ENCODE assay signal across 22 cellular contexts in the genomic region with DNA sequence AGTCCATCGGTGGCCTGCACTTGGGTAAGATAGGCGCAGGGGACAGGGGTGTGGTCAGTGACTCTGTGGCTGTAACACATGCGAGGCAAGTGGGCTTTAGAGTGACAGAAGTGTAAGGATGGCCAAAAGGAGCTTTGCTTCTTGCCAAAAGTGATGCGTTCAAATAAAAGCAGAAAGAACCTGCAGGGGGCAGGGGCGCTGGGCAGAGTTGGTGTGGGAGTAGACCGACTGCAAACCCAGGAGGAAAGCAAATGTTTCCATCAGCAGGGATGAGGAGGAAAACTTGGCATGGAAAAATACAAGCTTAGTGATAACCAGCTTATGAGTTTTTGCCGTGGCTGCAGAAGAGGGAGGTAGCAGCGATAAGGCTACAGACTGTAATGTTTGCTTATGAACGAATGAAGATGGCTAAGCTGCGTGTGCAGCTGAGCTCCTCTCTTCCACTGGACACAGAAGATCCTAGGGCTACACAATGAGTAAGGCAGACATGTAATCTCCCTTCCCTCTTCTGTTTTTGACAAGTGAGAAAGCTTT.
"Had no signal": no experiment of that assay in that cellular context is flagged by ENCODE, and none has a peak within 500 bp of the region (broad histone marks: within the 10 kb centered on the region; RNA-seq: fewer than 3 reads in every experiment).

No MANE protein-coding gene starts in this region.

- H3K9me3 ChIP-seq: colonic mucosa, esophagus squamous epithelium, gastroesophageal sphincter, heart left ventricle, lower lobe of right lung, prostate gland, spleen, tibial artery had no signal

- DNase-seq: activated CD4-positive, alpha-beta T cell treated with anti-CD3 and anti-CD28 coated beads for 4 hours; activated CD4-positive, alpha-beta T cell treated with anti-CD3 and anti-CD28 coated beads, Interleukin-2, amount 50 U/mL, for 48 hours; activated CD4-positive, CD25-positive, alpha-beta regulatory T cell; activated naive CD4-positive, alpha-beta T cell treated with Interleukin-2 at 50 U/mL for 16 hours; activated naive CD8-positive, alpha-beta T cell treated with anti-CD3 and anti-CD28 coated beads for 36 hours; activated T-cell treated with anti-CD3 and anti-CD28 coated beads, Interleukin-2, amount 50 U/mL, for 48 hours; amniotic stem cell; colonic mucosa; esophagus squamous epithelium; lower lobe of right lung; mesendoderm; naive B cell; spleen; stimulated activated CD4-positive, alpha-beta T cell treated with anti-CD3 and anti-CD28 coated beads, Interleukin-4, amount 100 ng/mL, for 4 hours; stimulated activated naive CD8-positive, alpha-beta T cell treated with anti-CD3 and anti-CD28 coated beads, Interleukin-15, Interleukin-2, amounts not matched to agents 100 U/mL and 50 U/mL, for 24 hours; T-helper 17 cell; tibial artery had no signal

- H3K27me3 ChIP-seq: colonic mucosa, gastroesophageal sphincter, spleen, tibial artery had no signal

- H3K9me3 Mint-ChIP-seq: activated naive CD8-positive, alpha-beta T cell treated with anti-CD3 and anti-CD28 coated beads for 36 hours had no signal

- H3K4me3 ChIP-seq: colonic mucosa, esophagus squamous epithelium, gastroesophageal sphincter, heart left ventricle, lower lobe of right lung, prostate gland, spleen, tibial artery had no signal

- H3K4me3 Mint-ChIP-seq: activated naive CD8-positive, alpha-beta T cell treated with anti-CD3 and anti-CD28 coated beads for 36 hours; naive B cell; neural crest cell; T-helper 17 cell had no signal

- H3K27ac Mint-ChIP-seq: activated naive CD8-positive, alpha-beta T cell treated with anti-CD3 and anti-CD28 coated beads for 36 hours; T-helper 17 cell had no signal

- H3K36me3 Mint-ChIP-seq: activated naive CD8-positive, alpha-beta T cell treated with anti-CD3 and anti-CD28 coated beads for 36 hours; naive B cell had no signal

- ATAC-seq: gastroesophageal sphincter; heart left ventricle; left lobe of liver; lower lobe of right lung; stimulated activated naive CD8-positive, alpha-beta T cell treated with anti-CD3 and anti-CD28 coated beads, Interleukin-15, Interleukin-2, amounts not matched to agents 100 U/mL and 50 U/mL, for 24 hours; T-helper 17 cell had no signal

- H3K4me1 ChIP-seq: colonic mucosa, esophagus squamous epithelium, gastroesophageal sphincter, heart left ventricle, lower lobe of right lung, prostate gland, spleen, tibial artery had no signal

- H3K4me1 Mint-ChIP-seq: activated naive CD8-positive, alpha-beta T cell treated with anti-CD3 and anti-CD28 coated beads for 36 hours; naive B cell; neural crest cell; T-helper 17 cell had no signal

- H3K27ac ChIP-seq: colonic mucosa, esophagus squamous epithelium, gastroesophageal sphincter, heart left ventricle, lower lobe of right lung, prostate gland, spleen, tibial artery had no signal

- H3K27me3 Mint-ChIP-seq: naive B cell, T-helper 17 cell had no signal

- H3K36me3 ChIP-seq: colonic mucosa, esophagus squamous epithelium, gastroesophageal sphincter, heart left ventricle, lower lobe of right lung, prostate gland, spleen, tibial artery had no signal
